ENCODE assay signal across 10 cellular contexts in genomic region chr22:17705565-17706450, GRCh38.
DNase-seq lines count a peak whose midpoint lies in the region; FAIRE-seq and TF ChIP-seq lines count a peak whose summit lies in the region.
"Had no signal": no experiment of that assay in that cellular context is flagged by ENCODE, and none has a peak within 500 bp of the region (broad histone marks: within the 10 kb centered on the region; RNA-seq: fewer than 3 reads in every experiment).

No MANE protein-coding gene starts in this region.

- H3K9ac ChIP-seq in fibroblast of lung (ENCODE audit: insufficient read depth, low read length), result no peak overlapping the region

- FAIRE-seq in small intestine (lab: Jason Lieb, UNC), result no peak
- FAIRE-seq: endometrium, G401.6 had no signal

- no peaks in the 10 kb centered on the region for H3K9me3 Mint-ChIP-seq in activated T-cell treated with anti-CD3 and anti-CD28 coated beads, Interleukin-2, amount 50 U/mL, for 24 hours

- no peak for TF ChIP-seq CTCF in Peyer's patch (IDR thresholded peaks at IDR 0.05)
- no peak for TF ChIP-seq CTCF in fibroblast of lung (conservative IDR thresholded peaks at IDR 0.05 in 1 of 2, IDR thresholded peaks at IDR 0.05 in 1 of 2; ENCODE audit: low read depth in 1 of 2, low read length in 2 of 2)

- H3K27ac ChIP-seq in Peyer's patch, result peak overlapping the region; percentile 26 to 73 (median 46)
- peak overlapping the region; percentile 57 for H3K27ac ChIP-seq in fibroblast of lung (ENCODE audit: insufficient read depth, low read length)
- H3K27ac ChIP-seq in small intestine (ENCODE audit: low read depth in 1 of 2, low read length in 1 of 2), result peak overlapping the region; percentile 9 to 52

- H3K27ac Mint-ChIP-seq in activated T-cell treated with anti-CD3 and anti-CD28 coated beads, Interleukin-2, amount 50 U/mL, for 24 hours, result peak overlapping the region; percentile 97

- no peaks in the 10 kb centered on the region for H3K9me3 ChIP-seq in Peyer's patch
- H3K9me3 ChIP-seq in fibroblast of lung (ENCODE audit: control insufficient read depth, insufficient read depth, low read depth, low read length), result no peaks in the 10 kb centered on the region
- no peaks in the 10 kb centered on the region for H3K9me3 ChIP-seq in small intestine (ENCODE audit: control insufficient read depth, low read depth)

- H3K36me3 ChIP-seq in Peyer's patch (peaks cover 0 to 25% (median 0%) of the 10 kb centered on the region in 3 donors), fibroblast of lung (ENCODE audit: control insufficient read depth, insufficient read depth, low read length) (no peaks in the 10 kb centered on the region), small intestine (ENCODE audit: control insufficient read depth in 2 of 2, insufficient read depth in 2 of 2, low read length in 2 of 2) (peaks cover 0 to 5% of the 10 kb centered on the region in 2 donors)

- no peak for DNase-seq in activated T-cell treated with anti-CD3 and anti-CD28 coated beads, Interleukin-2, amount 50 U/mL, for 24 hours
- DNase-seq in activated T-cell treated with anti-CD3 and anti-CD28 coated beads for 4 hours (no peak), Peyer's patch (no peak), fibroblast of lung (ENCODE audit: low read depth in 2 of 2) (peak in 1 of 2 donors; percentile 33), small intestine (no peak), NCI-H524 (lab: John Stamatoyannopoulos, UW) (no peak), epidermal melanocyte (ENCODE audit: insufficient read length, low spot score) (no peak)
- no peak for DNase-seq in stimulated activated CD4-positive, alpha-beta T cell treated with anti-CD3 and anti-CD28 coated beads, Interleukin-4, amount 100 ng/mL, for 1 hour

- WGBS in small intestine, 3 donors, result 81 to 85% (median 82%) methylated on average over 11 of the region's 11 CpGs

- no peaks in the 10 kb centered on the region for H3K27me3 Mint-ChIP-seq in activated T-cell treated with anti-CD3 and anti-CD28 coated beads, Interleukin-2, amount 50 U/mL, for 24 hours

- no peak for TF ChIP-seq POLR2A in Peyer's patch (IDR thresholded peaks at IDR 0.05)

- peak overlapping the region in 1 of 4 donors; percentile 30 for H3K4me3 ChIP-seq in Peyer's patch
- peak overlapping the region in 3 of 4 experiments; percentile 44 to 55 (median 48) for H3K4me3 ChIP-seq in fibroblast of lung (replicated peaks in 1 of 4; ENCODE audit: control extremely low read depth in 1 of 4, insufficient read depth in 1 of 4, low read depth in 3 of 4, low read length in 4 of 4)
- no peak overlapping the region for H3K4me3 ChIP-seq in small intestine (ENCODE audit: low read depth in 1 of 2, low read length in 2 of 2)

- H2AFZ ChIP-seq in fibroblast of lung (ENCODE audit: low read length), result no peak overlapping the region

- peaks cover 21% of the 10 kb centered on the region for H3K4me1 Mint-ChIP-seq in activated T-cell treated with anti-CD3 and anti-CD28 coated beads, Interleukin-2, amount 50 U/mL, for 24 hours (ENCODE audit: low read depth)

- peaks cover 0 to 11% (median 0%) of the 10 kb centered on the region in 4 donors for H3K4me1 ChIP-seq in Peyer's patch
- H3K4me1 ChIP-seq in fibroblast of lung (ENCODE audit: control insufficient read depth, extremely low read depth, insufficient read depth, low read length), result no peaks in the 10 kb centered on the region
- peaks cover 0 to 3% of the 10 kb centered on the region in 2 donors for H3K4me1 ChIP-seq in small intestine (ENCODE audit: control insufficient read depth in 2 of 2, insufficient read depth in 1 of 2, low read depth in 1 of 2, low read length in 1 of 2)

- H4K20me1 ChIP-seq in fibroblast of lung (ENCODE audit: control insufficient read depth, extremely low read depth, insufficient read depth, low read length), result no peaks in the 10 kb centered on the region

- peak overlapping the region; percentile 53 for H3K4me2 ChIP-seq in fibroblast of lung (ENCODE audit: extremely low read depth, insufficient read depth, low read length)

- peaks cover 7% of the 10 kb centered on the region for H3K79me2 ChIP-seq in fibroblast of lung (ENCODE audit: control insufficient read depth, insufficient read depth, low read length)

- H3K27me3 ChIP-seq in Peyer's patch (no peaks in the 10 kb centered on the region), fibroblast of lung (ENCODE audit: control insufficient read depth, insufficient read depth, low read length) (no peaks in the 10 kb centered on the region), small intestine (ENCODE audit: control insufficient read depth in 2 of 2, insufficient read depth in 2 of 2, low read length in 2 of 2) (no peaks in the 10 kb centered on the region)

- H3K4me3 Mint-ChIP-seq in activated T-cell treated with anti-CD3 and anti-CD28 coated beads, Interleukin-2, amount 50 U/mL, for 24 hours, result peak overlapping the region; percentile 64

- peaks cover 49% of the 10 kb centered on the region for H3K36me3 Mint-ChIP-seq in activated T-cell treated with anti-CD3 and anti-CD28 coated beads, Interleukin-2, amount 50 U/mL, for 24 hours (ENCODE audit: low read depth)

Comparison
In these comparisons a context has a peak if more than half of its experiments do, and no peak if none do; other contexts are left out.
1. H3K4me3 ChIP-seq: peak in fibroblast of lung (3 of 4); none in small intestine (0 of 2).
2. Peak in every context shown above with its lines, with median percentiles within 50 percentile points of each other: H3K27ac ChIP-seq.